ENCODE assay signal across 8 cellular contexts in the genomic region with DNA sequence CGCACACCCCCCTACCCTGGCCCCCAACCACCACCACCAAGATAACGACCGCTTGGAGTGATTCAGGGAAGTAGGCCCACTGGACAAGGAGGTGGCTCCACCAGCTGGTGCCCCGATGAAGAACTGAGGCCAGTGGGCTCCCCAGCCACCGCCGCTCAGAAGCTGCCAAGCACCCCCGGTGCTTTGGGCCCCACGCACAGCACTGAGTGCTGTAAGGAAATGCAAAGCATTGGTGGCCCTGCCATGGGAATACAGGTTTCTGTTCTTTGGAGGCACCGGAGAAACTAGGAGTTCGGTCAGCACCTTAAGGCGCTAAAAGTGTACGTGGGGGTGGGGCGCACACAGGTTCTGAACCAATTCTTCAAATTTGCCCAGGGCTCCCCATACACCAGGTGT. TPM values are rescaled to one million over a fixed set of nuclear protein-coding genes. Genes with fewer than 3 reads are reported as not detected.
DNase-seq lines count a peak whose midpoint lies in the region; ATAC-seq, FAIRE-seq and TF ChIP-seq lines count a peak whose summit lies in the region.

No MANE protein-coding gene starts in this region.

- TF ChIP-seq EP300 in HepG2 (IDR thresholded peaks at IDR 0.05; ENCODE audit: low read depth in 2 of 2, low read length in 2 of 2): no peak
- TF ChIP-seq EP300 in HepG2 (CRISPR knock-in tag; IDR thresholded peaks at IDR 0.05; ENCODE audit: borderline replicate concordance): no peak
- no peak for TF ChIP-seq EP300 in tibial nerve (IDR thresholded peaks at IDR 0.05)

- POLR2A ChIA-PET in HepG2 (lab: Yijun Ruan, JAX): no interaction called here

- CTCF ChIA-PET in HepG2 (lab: Yijun Ruan, JAX; ENCODE audit: low intra/inter-chr PET ratio, low total read pairs): no interaction called here

- 69% methylated on average over 7 of the region's 13 CpGs for WGBS in HepG2 (ENCODE audit: low lambda C conversion rate)
- WGBS in tibial nerve, 2 donors: 49 to 51% methylated on average over 9 to 13 of the region's 13 CpGs

- peak overlapping the region; percentile 68 for H3K4me2 ChIP-seq in HepG2 (ENCODE audit: low read depth, low read length)

- in situ Hi-C loops in HepG2 (cut with HindIII; ENCODE audit: extremely low pct_ligation_motif_present, low pct_unique_long_range_greater_than_20kb): loop anchor here (25.0 kb wide), 1 partner anchor 437 kb away; a partner anchor contains a TSS

- intact Hi-C loops in activated CD4-positive, alpha-beta T cell treated with anti-CD3 and anti-CD28 coated beads, Interleukin-2, amount 10 ng/mL, durations not matched to agents 24 days and 14 days (cut with micrococcal nuclease): loop anchor here (5.0 to 10.0 kb wide), 4 partner anchors 127 to 1045 kb away; a partner anchor contains a TSS
- intact Hi-C loops in HepG2 (cut with micrococcal nuclease; ENCODE audit: unreplicated experiment): loop anchor here (5.0 kb wide), 1 partner anchor 342 kb away; no protein-coding TSS in a partner anchor

- peaks cover 40% of the 10 kb centered on the region for H3K27me3 Mint-ChIP-seq in activated CD4-positive, alpha-beta T cell treated with anti-CD3 and anti-CD28 coated beads, Interleukin-2, amount 10 ng/mL, durations not matched to agents 24 days and 14 days

- TF ChIP-seq CTCF in cardiac fibroblast (IDR thresholded peaks at IDR 0.05; ENCODE audit: low read depth, low read length) (no peak), HepG2 (CRISPR knock-in tag; IDR thresholded peaks at IDR 0.05) (0 out of 2 replicates have a peak, but pooled peaks have one; percentile 11), tibial nerve (IDR thresholded peaks at IDR 0.05) (peak in 1 of 5 experiments; percentile 18)

- H3K27me3 ChIP-seq in HepG2 (ENCODE audit: control insufficient read depth in 1 of 2, insufficient read depth in 2 of 2, low read length in 2 of 2) (peaks cover 8 to 31% of the 10 kb centered on the region in 2 experiments; a peak in 4 of 5 replicates), tibial nerve (no peaks in the 10 kb centered on the region)

- H3K4me3 Mint-ChIP-seq in activated CD4-positive, alpha-beta T cell treated with anti-CD3 and anti-CD28 coated beads, Interleukin-2, amount 10 ng/mL, durations not matched to agents 24 days and 14 days: peak overlapping the region; percentile 76

- H2AFZ ChIP-seq in HepG2 (ENCODE audit: low read length): no peak overlapping the region

- H4K20me1 ChIP-seq in HepG2 (ENCODE audit: insufficient read depth, low read length): no peaks in the 10 kb centered on the region

- H3K36me3 ChIP-seq in HepG2 (replicated peaks in 1 of 2; ENCODE audit: control insufficient read depth in 1 of 2, insufficient read depth in 2 of 2, low read length in 2 of 2) (no peaks in the 10 kb centered on the region), tibial nerve (no peaks in the 10 kb centered on the region)

- peak; percentile 15; the same call in 2 of the 3 replicates for ATAC-seq in HepG2
- no peak for ATAC-seq in GM21619 (IDR thresholded peaks at IDR 0.05; ENCODE audit: unreplicated experiment)
- ATAC-seq in GM19324 (IDR thresholded peaks at IDR 0.05; ENCODE audit: low FRiP score, unreplicated experiment): no peak

- no peaks in the 10 kb centered on the region for H3K9me3 ChIP-seq in HepG2 (ENCODE audit: low read length)
- no peaks in the 10 kb centered on the region for H3K9me3 ChIP-seq in tibial nerve

- BruUV-seq in HepG2 (replicated peaks; lab: Mats Ljungman, UMichigan): no TSS peak

- H3K4me1 Mint-ChIP-seq in activated CD4-positive, alpha-beta T cell treated with anti-CD3 and anti-CD28 coated beads, Interleukin-2, amount 10 ng/mL, durations not matched to agents 24 days and 14 days: peaks cover 29% of the 10 kb centered on the region

- H3K9me3 Mint-ChIP-seq in activated CD4-positive, alpha-beta T cell treated with anti-CD3 and anti-CD28 coated beads, Interleukin-2, amount 10 ng/mL, durations not matched to agents 24 days and 14 days: no peaks in the 10 kb centered on the region

- no peak for FAIRE-seq in HepG2 (lab: Jason Lieb, UNC)

- no peaks in the 10 kb centered on the region for H3K79me2 ChIP-seq in HepG2 (ENCODE audit: insufficient read depth, low read length)

- H3K36me3 Mint-ChIP-seq in activated CD4-positive, alpha-beta T cell treated with anti-CD3 and anti-CD28 coated beads, Interleukin-2, amount 10 ng/mL, durations not matched to agents 24 days and 14 days (ENCODE audit: low read depth): peaks cover 3% of the 10 kb centered on the region

- no peak overlapping the region for H3K9ac ChIP-seq in HepG2 (ENCODE audit: insufficient read depth, low read depth, low read length)

- no peak for TF ChIP-seq RAD21 in HepG2 (CRISPR knock-in tag; IDR thresholded peaks at IDR 0.05)

- no peak overlapping the region for H3K27ac Mint-ChIP-seq in activated CD4-positive, alpha-beta T cell treated with anti-CD3 and anti-CD28 coated beads, Interleukin-2, amount 10 ng/mL, durations not matched to agents 24 days and 14 days

- TF ChIP-seq POLR2A in HepG2 (IDR thresholded peaks at IDR 0.05; ENCODE audit: insufficient read depth in 1 of 2, low read depth in 2 of 2, low read length in 2 of 2) (no peak), tibial nerve (IDR thresholded peaks at IDR 0.05) (no peak)

- no peak overlapping the region for H3K27ac ChIP-seq in HepG2 (ENCODE audit: extremely low read length, insufficient read depth, low read length)
- H3K27ac ChIP-seq in tibial nerve: peak overlapping the region; percentile 47 to 83 (median 76)

- no peak for DNase-seq in activated CD4-positive, alpha-beta T cell treated with anti-CD3 and anti-CD28 coated beads, Interleukin-2, amount 10 ng/mL, durations not matched to agents 24 days and 14 days
- DNase-seq in activated CD4-positive, alpha-beta T cell treated with anti-CD3 and anti-CD28 coated beads, Interleukin-2, amount 50 U/mL, for 4 hours: no peak
- DNase-seq in cardiac fibroblast (ENCODE audit: low read depth in 2 of 2) (no peak), HepG2 (ENCODE audit: low spot score) (no peak), tibial nerve (ENCODE audit: low spot score in 2 of 2) (no peak)
- no peak for DNase-seq in NK-92 treated with Interleukin-12 subunit alpha and Interleukin-12 subunit beta, amount 100 ng/mL, for 24 hours (lab: John Stamatoyannopoulos, UW)

- H3K4me1 ChIP-seq in HepG2 (ENCODE audit: insufficient read depth, low read length): peaks cover 6% of the 10 kb centered on the region; the same call in 1 of the 2 replicates
- H3K4me1 ChIP-seq in tibial nerve: peaks cover 0 to 39% (median 8%) of the 10 kb centered on the region in 4 donors

- H3K4me3 ChIP-seq in cardiac fibroblast (replicated peaks in 1 of 2; ENCODE audit: low read depth in 2 of 2, low read length in 2 of 2) (peak overlapping the region; percentile 35 to 88), HepG2 (replicated peaks in 1 of 3; ENCODE audit: insufficient read depth in 1 of 3, low read depth in 2 of 3, low read length in 3 of 3) (peak overlapping the region in 2 of 3 experiments; percentile 35 to 67; a peak in 2 of 6 replicates), tibial nerve (peak overlapping the region; percentile 47 to 76 (median 61))

TF ChIP-seq in HepG2, 621 proteins besides CTCF, POLR2A, EP300 and RAD21:
- TF ChIP-seq ZMAT3 (CRISPR knock-in tag; conservative IDR thresholded peaks at IDR 0.05): no peak
TF ChIP-seq in HepG2: peak in this region for 0.

RNA-seq across cellular contexts. Expression of a gene that starts 0.7 kb away (rescaled TPM):
- 37.8 and 43.9 TPM in 2 replicates for total RNA-seq in activated CD4-positive, alpha-beta T cell treated with anti-CD3 and anti-CD28 coated beads, Interleukin-2, amount 10 ng/mL, durations not matched to agents 24 days and 14 days
- total RNA-seq in HepG2 (2016; rRNA removed; fragmentation: Illumina TruSeq; extraction: Trizol) (0.20 and 0.28 TPM in 2 replicates), tibial nerve (10 to 100 TPM; 11.9 to 36.3 (median 29.0) TPM)
- 0.51 TPM in 1 of 2 replicates, not detected in the other for total RNA-seq in HepG2 (2016; cell fraction: cytosol; rRNA removed; fragmentation: Illumina TruSeq; extraction: Trizol; ENCODE audit: low read depth)
- 0.17 and 0.18 TPM in 2 replicates for total RNA-seq in HepG2 (2016; cell fraction: insoluble cytoplasmic fraction; rRNA removed; fragmentation: Illumina TruSeq; extraction: Trizol)
- 0.06 and 0.10 TPM in 2 replicates for total RNA-seq in HepG2 (2016; cell fraction: membrane; rRNA removed; fragmentation: Illumina TruSeq; extraction: Trizol)
- total RNA-seq in HepG2 (2016; cell fraction: nucleus; rRNA removed; fragmentation: Illumina TruSeq; extraction: Trizol): 0.25 TPM in 1 of 2 replicates, not detected in the other
- 0.21 and 0.30 TPM in 2 replicates for polyA plus RNA-seq in HepG2 (2011; rRNA removed)
- 0.13 and 0.24 TPM in 2 replicates for polyA plus RNA-seq in HepG2 (2011; cell fraction: cytosol; rRNA removed)
- polyA plus RNA-seq in HepG2 (2011; cell fraction: nucleus; rRNA removed): not detected in 2 replicates
- polyA plus RNA-seq in HepG2 (2012): 0.51 and 0.57 TPM in 2 replicates
- polyA plus RNA-seq in HepG2 (2016; cell fraction: cytosol; fragmentation: Illumina TruSeq; extraction: Trizol; ENCODE audit: low read depth): 0.05 TPM in 1 of 2 replicates, not detected in the other
- polyA plus RNA-seq in HepG2 (2016; cell fraction: insoluble cytoplasmic fraction; fragmentation: Illumina TruSeq; extraction: Trizol; ENCODE audit: low read depth): 0.11 TPM in 1 of 2 replicates, not detected in the other
- polyA plus RNA-seq in HepG2 (2016; cell fraction: membrane; fragmentation: Illumina TruSeq; extraction: Trizol; ENCODE audit: low read depth): 0.19 and 0.20 TPM in 2 replicates
- 0.70 TPM in 1 of 2 replicates, not detected in the other for polyA plus RNA-seq in HepG2 (2016; cell fraction: nucleus; fragmentation: Illumina TruSeq; extraction: Trizol; ENCODE audit: insufficient read depth, low read depth)
- polyA minus RNA-seq in HepG2 (2011; rRNA and poly(A)+ RNA removed; ENCODE audit: low replicate concordance): 0.32 and 515 TPM in 2 replicates
- polyA minus RNA-seq in HepG2 (2011; cell fraction: cytosol; rRNA and poly(A)+ RNA removed): 0.89 and 0.97 TPM in 2 replicates
- polyA minus RNA-seq in HepG2 (2011; cell fraction: nucleus; rRNA and poly(A)+ RNA removed): 0.37 and 1.2 TPM in 2 replicates

Comparison
In these comparisons a context has a peak if more than half of its experiments do, and no peak if none do; other contexts are left out.
1. RNA of a gene that starts 0.7 kb away (total RNA-seq): 37.8 to 43.9 TPM in activated CD4-positive, alpha-beta T cell treated with anti-CD3 and anti-CD28 coated beads, Interleukin-2, amount 10 ng/mL, durations not matched to agents 24 days and 14 days and 11.9 to 36.3 TPM in tibial nerve; 0.06 to 0.51 TPM in HepG2; every median in the first group is over 4 times any median in the second.
2. Peak in every context shown above with its lines, with median percentiles within 50 percentile points of each other: H3K4me3 ChIP-seq.